Comparison of ENCODE assay signal across 1 cellular context in the genomic region with DNA sequence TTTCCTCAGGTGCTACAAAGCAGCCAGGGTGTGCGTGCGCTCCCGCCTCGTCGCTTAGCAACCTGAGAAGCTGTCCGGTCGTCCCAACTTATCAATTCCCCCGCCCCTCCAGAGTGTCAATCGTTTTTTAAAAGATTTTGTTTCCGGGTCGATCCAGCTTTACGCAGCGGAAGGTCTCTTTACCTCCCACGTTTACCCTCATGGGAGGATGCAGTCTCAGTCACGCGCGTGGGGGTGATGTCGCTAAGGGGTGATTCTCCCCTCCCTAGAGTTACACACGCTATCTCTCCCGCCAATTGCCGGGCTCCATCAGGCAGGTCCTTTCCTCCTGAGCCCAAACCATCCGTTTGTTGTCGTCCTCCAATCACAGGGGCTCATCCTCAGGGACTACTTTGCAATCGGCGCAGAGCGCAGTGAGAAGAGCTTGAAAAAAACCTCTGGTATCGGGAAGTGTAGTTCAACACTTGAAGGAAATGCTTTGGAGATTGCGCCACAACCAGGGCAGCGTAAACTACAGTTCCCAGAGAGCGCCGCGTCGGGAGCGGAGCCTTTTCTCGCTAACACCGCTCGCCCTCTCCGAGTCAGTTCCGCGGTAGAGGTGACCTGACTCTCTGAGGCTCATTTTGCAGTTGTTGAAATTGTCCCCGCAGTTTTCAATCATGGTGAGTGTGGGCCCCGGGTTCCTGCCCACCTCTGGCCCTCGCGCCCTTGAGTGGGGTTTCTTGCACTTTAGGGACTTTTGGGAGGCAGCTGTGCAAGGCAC.
A peak's percentile ranks its signal among the peaks of the same experiment; 100 is the strongest.
TF ChIP-seq lines count a peak whose summit lies in the region.

Gene MDH1 (plus strand): TSS at position 579 of the 763 bp plus-strand sequence. CDS start 81 bp downstream, at position 660.
A gene with protein sequence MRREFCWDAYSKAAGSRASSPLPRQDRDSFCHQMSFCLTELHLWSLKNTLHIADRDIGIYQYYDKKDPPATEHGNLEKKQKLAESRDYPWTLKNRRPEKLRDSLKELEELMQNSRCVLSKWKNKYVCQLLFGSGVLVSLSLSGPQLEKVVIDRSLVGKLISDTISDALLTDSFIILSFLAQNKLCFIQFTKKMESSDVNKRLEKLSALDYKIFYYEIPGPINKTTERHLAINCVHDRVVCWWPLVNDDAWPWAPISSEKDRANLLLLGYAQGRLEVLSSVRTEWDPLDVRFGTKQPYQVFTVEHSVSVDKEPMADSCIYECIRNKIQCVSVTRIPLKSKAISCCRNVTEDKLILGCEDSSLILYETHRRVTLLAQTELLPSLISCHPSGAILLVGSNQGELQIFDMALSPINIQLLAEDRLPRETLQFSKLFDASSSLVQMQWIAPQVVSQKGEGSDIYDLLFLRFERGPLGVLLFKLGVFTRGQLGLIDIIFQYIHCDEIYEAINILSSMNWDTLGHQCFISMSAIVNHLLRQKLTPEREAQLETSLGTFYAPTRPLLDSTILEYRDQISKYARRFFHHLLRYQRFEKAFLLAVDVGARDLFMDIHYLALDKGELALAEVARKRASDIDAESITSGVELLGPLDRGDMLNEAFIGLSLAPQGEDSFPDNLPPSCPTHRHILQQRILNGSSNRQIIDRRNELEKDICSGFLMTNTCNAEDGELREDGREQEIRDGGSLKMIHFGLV (minus strand): TSS at position 93 of the 763 bp plus-strand sequence. CDS start 206 bp downstream, outside the sequence.

TF ChIP-seq in K562, 482 proteins besides CTCF, POLR2A, EP300 and RAD21 (continued from another document and continues in another):
- no peak for TF ChIP-seq MCM3 (IDR thresholded peaks at IDR 0.05)
- TF ChIP-seq POLR2AphosphoS2 (IDR thresholded peaks at IDR 0.05; ENCODE audit: low read length), result no peak
- TF ChIP-seq MEF2A (IDR thresholded peaks at IDR 0.05; ENCODE audit: control insufficient read depth, low read depth, low read length), result no peak
- TF ChIP-seq, protein P1, sequence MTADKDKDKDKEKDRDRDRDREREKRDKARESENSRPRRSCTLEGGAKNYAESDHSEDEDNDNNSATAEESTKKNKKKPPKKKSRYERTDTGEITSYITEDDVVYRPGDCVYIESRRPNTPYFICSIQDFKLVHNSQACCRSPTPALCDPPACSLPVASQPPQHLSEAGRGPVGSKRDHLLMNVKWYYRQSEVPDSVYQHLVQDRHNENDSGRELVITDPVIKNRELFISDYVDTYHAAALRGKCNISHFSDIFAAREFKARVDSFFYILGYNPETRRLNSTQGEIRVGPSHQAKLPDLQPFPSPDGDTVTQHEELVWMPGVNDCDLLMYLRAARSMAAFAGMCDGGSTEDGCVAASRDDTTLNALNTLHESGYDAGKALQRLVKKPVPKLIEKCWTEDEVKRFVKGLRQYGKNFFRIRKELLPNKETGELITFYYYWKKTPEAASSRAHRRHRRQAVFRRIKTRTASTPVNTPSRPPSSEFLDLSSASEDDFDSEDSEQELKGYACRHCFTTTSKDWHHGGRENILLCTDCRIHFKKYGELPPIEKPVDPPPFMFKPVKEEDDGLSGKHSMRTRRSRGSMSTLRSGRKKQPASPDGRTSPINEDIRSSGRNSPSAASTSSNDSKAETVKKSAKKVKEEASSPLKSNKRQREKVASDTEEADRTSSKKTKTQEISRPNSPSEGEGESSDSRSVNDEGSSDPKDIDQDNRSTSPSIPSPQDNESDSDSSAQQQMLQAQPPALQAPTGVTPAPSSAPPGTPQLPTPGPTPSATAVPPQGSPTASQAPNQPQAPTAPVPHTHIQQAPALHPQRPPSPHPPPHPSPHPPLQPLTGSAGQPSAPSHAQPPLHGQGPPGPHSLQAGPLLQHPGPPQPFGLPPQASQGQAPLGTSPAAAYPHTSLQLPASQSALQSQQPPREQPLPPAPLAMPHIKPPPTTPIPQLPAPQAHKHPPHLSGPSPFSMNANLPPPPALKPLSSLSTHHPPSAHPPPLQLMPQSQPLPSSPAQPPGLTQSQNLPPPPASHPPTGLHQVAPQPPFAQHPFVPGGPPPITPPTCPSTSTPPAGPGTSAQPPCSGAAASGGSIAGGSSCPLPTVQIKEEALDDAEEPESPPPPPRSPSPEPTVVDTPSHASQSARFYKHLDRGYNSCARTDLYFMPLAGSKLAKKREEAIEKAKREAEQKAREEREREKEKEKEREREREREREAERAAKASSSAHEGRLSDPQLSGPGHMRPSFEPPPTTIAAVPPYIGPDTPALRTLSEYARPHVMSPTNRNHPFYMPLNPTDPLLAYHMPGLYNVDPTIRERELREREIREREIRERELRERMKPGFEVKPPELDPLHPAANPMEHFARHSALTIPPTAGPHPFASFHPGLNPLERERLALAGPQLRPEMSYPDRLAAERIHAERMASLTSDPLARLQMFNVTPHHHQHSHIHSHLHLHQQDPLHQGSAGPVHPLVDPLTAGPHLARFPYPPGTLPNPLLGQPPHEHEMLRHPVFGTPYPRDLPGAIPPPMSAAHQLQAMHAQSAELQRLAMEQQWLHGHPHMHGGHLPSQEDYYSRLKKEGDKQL (CRISPR knock-in tag; IDR thresholded peaks at IDR 0.05; ENCODE audit: borderline replicate concordance), result no peak
- no peak for TF ChIP-seq CBX2 (IDR thresholded peaks at IDR 0.05; ENCODE audit: insufficient read depth, low read length, poor library complexity, severe bottlenecking)
- no peak for TF ChIP-seq ZNF316 (IDR thresholded peaks at IDR 0.05)
- TF ChIP-seq ZC3H4 (CRISPR knock-in tag; IDR thresholded peaks at IDR 0.05; ENCODE audit: borderline replicate concordance), result no peak
- no peak for TF ChIP-seq NCOA2 (IDR thresholded peaks at IDR 0.05; ENCODE audit: partially characterized antibody in 2 of 2)
- no peak for TF ChIP-seq ZNF780A (CRISPR knock-in tag; IDR thresholded peaks at IDR 0.05)
- TF ChIP-seq, protein P2, sequence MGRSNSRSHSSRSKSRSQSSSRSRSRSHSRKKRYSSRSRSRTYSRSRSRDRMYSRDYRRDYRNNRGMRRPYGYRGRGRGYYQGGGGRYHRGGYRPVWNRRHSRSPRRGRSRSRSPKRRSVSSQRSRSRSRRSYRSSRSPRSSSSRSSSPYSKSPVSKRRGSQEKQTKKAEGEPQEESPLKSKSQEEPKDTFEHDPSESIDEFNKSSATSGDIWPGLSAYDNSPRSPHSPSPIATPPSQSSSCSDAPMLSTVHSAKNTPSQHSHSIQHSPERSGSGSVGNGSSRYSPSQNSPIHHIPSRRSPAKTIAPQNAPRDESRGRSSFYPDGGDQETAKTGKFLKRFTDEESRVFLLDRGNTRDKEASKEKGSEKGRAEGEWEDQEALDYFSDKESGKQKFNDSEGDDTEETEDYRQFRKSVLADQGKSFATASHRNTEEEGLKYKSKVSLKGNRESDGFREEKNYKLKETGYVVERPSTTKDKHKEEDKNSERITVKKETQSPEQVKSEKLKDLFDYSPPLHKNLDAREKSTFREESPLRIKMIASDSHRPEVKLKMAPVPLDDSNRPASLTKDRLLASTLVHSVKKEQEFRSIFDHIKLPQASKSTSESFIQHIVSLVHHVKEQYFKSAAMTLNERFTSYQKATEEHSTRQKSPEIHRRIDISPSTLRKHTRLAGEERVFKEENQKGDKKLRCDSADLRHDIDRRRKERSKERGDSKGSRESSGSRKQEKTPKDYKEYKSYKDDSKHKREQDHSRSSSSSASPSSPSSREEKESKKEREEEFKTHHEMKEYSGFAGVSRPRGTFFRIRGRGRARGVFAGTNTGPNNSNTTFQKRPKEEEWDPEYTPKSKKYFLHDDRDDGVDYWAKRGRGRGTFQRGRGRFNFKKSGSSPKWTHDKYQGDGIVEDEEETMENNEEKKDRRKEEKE (IDR thresholded peaks at IDR 0.05; ENCODE audit: borderline replicate concordance in 1 of 2, control insufficient read depth in 1 of 2, low read depth in 2 of 2, low read length in 1 of 2), result peak in 1 of 2 experiments; percentile 83; a peak in 1 of 4 replicates
- peak; percentile 61; the same call in 1 of the 2 replicates for TF ChIP-seq KLF13 (tag; IDR thresholded peaks at IDR 0.05; ENCODE audit: borderline replicate concordance, low read depth)
- no peak for TF ChIP-seq THRAP3 (IDR thresholded peaks at IDR 0.05; ENCODE audit: borderline replicate concordance)
- no peak for TF ChIP-seq NUFIP1 (IDR thresholded peaks at IDR 0.05; ENCODE audit: partially characterized antibody)
- TF ChIP-seq TARDBP (IDR thresholded peaks at IDR 0.05), result 0 out of 2 replicates have a peak, but pooled peaks have one; percentile 59
- TF ChIP-seq ESRRB (CRISPR knock-in tag; IDR thresholded peaks at IDR 0.05; ENCODE audit: borderline replicate concordance), result no peak
- no peak for TF ChIP-seq NBN (IDR thresholded peaks at IDR 0.05; ENCODE audit: low read depth)
- TF ChIP-seq ZNF24 (IDR thresholded peaks at IDR 0.05), result no peak
- TF ChIP-seq KLF16 (IDR thresholded peaks at IDR 0.05), result no peak
- TF ChIP-seq CTBP1 (IDR thresholded peaks at IDR 0.05; ENCODE audit: borderline replicate concordance), result peak; percentile 96
- no peak for TF ChIP-seq PBX2 (CRISPR knock-in tag; IDR thresholded peaks at IDR 0.05; ENCODE audit: low read depth)
- TF ChIP-seq PBX2 (tag; conservative IDR thresholded peaks at IDR 0.05; ENCODE audit: low read depth), result peak; percentile 67; the same call in 1 of the 2 replicates
- TF ChIP-seq TAL1 (IDR thresholded peaks at IDR 0.05), result no peak
- no peak for TF ChIP-seq ZFP30 (CRISPR knock-in tag; IDR thresholded peaks at IDR 0.05; ENCODE audit: borderline replicate concordance)
- TF ChIP-seq FOXJ2 (tag; IDR thresholded peaks at IDR 0.05), result no peak
- no peak for TF ChIP-seq BDP1 (IDR thresholded peaks at IDR 0.05; ENCODE audit: insufficient read depth, insufficient read length)
- peak; percentile 97 for TF ChIP-seq CXXC5 (CRISPR knock-in tag; IDR thresholded peaks at IDR 0.05)
- no peak for TF ChIP-seq DACH1 (IDR thresholded peaks at IDR 0.05; ENCODE audit: partially characterized antibody)
- no peak for TF ChIP-seq RBM15 (IDR thresholded peaks at IDR 0.05; ENCODE audit: insufficient read depth, low read length)
- peak; percentile 90 for TF ChIP-seq ZNF384 (IDR thresholded peaks at IDR 0.05; ENCODE audit: low read depth, low read length)
- no peak for TF ChIP-seq COPS2 (conservative IDR thresholded peaks at IDR 0.05)
- TF ChIP-seq RNF2 (IDR thresholded peaks at IDR 0.05), result peak; percentile 85; the same call in 1 of the 2 replicates
- TF ChIP-seq TFAM (CRISPR knock-in tag; conservative IDR thresholded peaks at IDR 0.05), result no peak
- peak; percentile 89 for TF ChIP-seq MBD2 (IDR thresholded peaks at IDR 0.05; ENCODE audit: borderline replicate concordance, low read depth)
- 0 out of 2 replicates have a peak, but pooled peaks have one; percentile 6 for TF ChIP-seq BCOR (IDR thresholded peaks at IDR 0.05)
- 0 out of 2 replicates have a peak, but pooled peaks have one; percentile 71 for TF ChIP-seq HLTF (IDR thresholded peaks at IDR 0.05)
- no peak for TF ChIP-seq TSHZ1 (CRISPR knock-in tag; IDR thresholded peaks at IDR 0.05)
- no peak for TF ChIP-seq FOXA1 (IDR thresholded peaks at IDR 0.05; ENCODE audit: borderline replicate concordance)
- no peak for TF ChIP-seq E2F4 (CRISPR knock-in tag; IDR thresholded peaks at IDR 0.05; ENCODE audit: low read depth)
- TF ChIP-seq NFE2L1 (tag; IDR thresholded peaks at IDR 0.05; ENCODE audit: borderline replicate concordance, low read depth), result no peak
- no peak for TF ChIP-seq ZBED1 (IDR thresholded peaks at IDR 0.05)
- TF ChIP-seq ZNF436 (CRISPR knock-in tag; IDR thresholded peaks at IDR 0.05), result no peak
